ENCODE assay signal across 1 cellular context in the genomic region with DNA sequence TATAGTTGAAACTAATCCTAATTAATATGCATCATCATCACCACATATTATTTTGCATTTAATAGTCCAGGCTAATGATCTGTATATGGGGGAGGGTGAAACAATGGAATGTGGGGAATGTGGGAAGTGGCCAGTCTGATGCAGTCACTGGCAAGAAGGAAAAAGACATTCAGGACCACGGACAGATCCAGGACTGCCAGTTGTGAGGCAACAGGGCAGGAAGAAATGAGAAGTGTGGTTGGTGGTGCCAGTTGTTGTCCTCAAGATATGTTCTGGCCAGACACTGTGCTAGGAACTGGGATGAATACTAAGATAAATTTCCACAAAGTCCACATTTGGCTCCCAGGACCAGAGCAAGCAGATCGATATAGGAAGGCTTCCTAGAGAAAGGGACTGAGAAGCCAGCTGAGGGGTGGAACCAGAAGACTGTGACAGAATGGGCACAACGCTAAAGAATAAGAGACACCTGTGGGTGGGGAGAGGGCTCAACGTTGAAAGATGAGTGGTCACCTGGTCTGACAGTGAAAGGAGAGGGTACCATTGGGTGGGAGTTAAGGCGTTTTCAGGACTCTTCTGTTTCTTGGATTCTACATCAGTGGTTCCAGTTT.
TF ChIP-seq lines count a peak whose summit lies in the region.

No MANE protein-coding gene starts in this region.

TF ChIP-seq in IMR-90, 13 proteins besides CTCF, POLR2A, EP300 and RAD21:
- TF ChIP-seq BHLHE40 (IDR thresholded peaks at IDR 0.05; ENCODE audit: low read depth, low read length) (no peak), MXI1 (IDR thresholded peaks at IDR 0.05; ENCODE audit: borderline replicate concordance, low read depth, low read length) (no peak), CHD1 (IDR thresholded peaks at IDR 0.05; ENCODE audit: low read depth, low read length) (no peak), MAFK (IDR thresholded peaks at IDR 0.05; ENCODE audit: low read depth, low read length) (no peak), FOS (IDR thresholded peaks at IDR 0.05; ENCODE audit: low read depth, low read length) (no peak), CEBPB (IDR thresholded peaks at IDR 0.05; ENCODE audit: low read depth, low read length) (peak; percentile 84)
- TF ChIP-seq, protein P1, sequence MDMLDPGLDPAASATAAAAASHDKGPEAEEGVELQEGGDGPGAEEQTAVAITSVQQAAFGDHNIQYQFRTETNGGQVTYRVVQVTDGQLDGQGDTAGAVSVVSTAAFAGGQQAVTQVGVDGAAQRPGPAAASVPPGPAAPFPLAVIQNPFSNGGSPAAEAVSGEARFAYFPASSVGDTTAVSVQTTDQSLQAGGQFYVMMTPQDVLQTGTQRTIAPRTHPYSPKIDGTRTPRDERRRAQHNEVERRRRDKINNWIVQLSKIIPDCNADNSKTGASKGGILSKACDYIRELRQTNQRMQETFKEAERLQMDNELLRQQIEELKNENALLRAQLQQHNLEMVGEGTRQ (IDR thresholded peaks at IDR 0.05; ENCODE audit: low read depth, low read length) = no peak
